In genomic region chr12:109944561-109944960, GRCh38 we compare ENCODE assay signal across 23 cellular contexts. TPM values are rescaled to one million over a fixed set of nuclear protein-coding genes. Genes with fewer than 3 reads are reported as not detected.
DNase-seq lines count a peak whose midpoint lies in the region; ATAC-seq and TF ChIP-seq lines count a peak whose summit lies in the region.
"Had no signal": no experiment of that assay in that cellular context is flagged by ENCODE, and none has a peak within 500 bp of the region (broad histone marks: within the 10 kb centered on the region; RNA-seq: fewer than 3 reads in every experiment).

No MANE protein-coding gene starts in this region.

- H3K4me1 ChIP-seq in heart right ventricle, result peaks cover 0 to 58% (median 52%) of the 10 kb centered on the region in 9 donors
- H3K4me1 ChIP-seq in naive thymus-derived CD4-positive, alpha-beta T cell (ENCODE audit: control insufficient read depth in 2 of 2, insufficient read depth in 2 of 2, low read length in 2 of 2), result peaks cover 0 to 17% of the 10 kb centered on the region in 2 donors
- H3K4me1 ChIP-seq: prostate gland had no signal

- TF ChIP-seq CTCF in heart right ventricle (IDR thresholded peaks at IDR 0.05) (no peak), WERI-Rb-1 (IDR thresholded peaks at IDR 0.05; ENCODE audit: low read depth, low read length) (no peak)

- H3K36me3 Mint-ChIP-seq in effector memory CD8-positive, alpha-beta T cell (ENCODE audit: insufficient read depth), result peaks cover 51% of the 10 kb centered on the region
- H3K36me3 Mint-ChIP-seq in naive thymus-derived CD4-positive, alpha-beta T cell, result peaks cover 10 to 36% (median 18%) of the 10 kb centered on the region in 5 donors
- peaks cover 39 to 47% of the 10 kb centered on the region in 2 donors for H3K36me3 Mint-ChIP-seq in stimulated activated naive B cell treated with anti-CD40 and anti-IgM and Interleukin-4, amounts not matched to agents 10 μg/mL and 1 μg/mL and 100 μg/mL, for 72 hours

- 66 to 71% methylated on average over 3 of the region's 3 CpGs for WGBS in heart right ventricle, 2 donors

- H3K27ac ChIP-seq in heart right ventricle, result peak overlapping the region in 6 of 10 donors; percentile 8 to 77 (median 50)
- H3K27ac ChIP-seq in naive thymus-derived CD4-positive, alpha-beta T cell (ENCODE audit: low read depth, low read length), result no peak overlapping the region
- no peak overlapping the region for H3K27ac ChIP-seq in WERI-Rb-1
- H3K27ac ChIP-seq: PC-9, prostate gland, SK-N-MC, suprapubic skin had no signal

- H3K36me3 ChIP-seq in heart right ventricle (peaks cover 0 to 95% (median 6%) of the 10 kb centered on the region in 9 donors), WERI-Rb-1 (peaks cover 17% of the 10 kb centered on the region)
- peaks cover 0 to 28% (median 7%) of the 10 kb centered on the region in 3 experiments for H3K36me3 ChIP-seq in naive thymus-derived CD4-positive, alpha-beta T cell (ENCODE audit: control insufficient read depth in 2 of 3, insufficient read depth in 3 of 3, low read length in 3 of 3)
- H3K36me3 ChIP-seq: prostate gland had no signal

- no peaks in the 10 kb centered on the region for H3K9me3 ChIP-seq in heart right ventricle
- H3K9me3 ChIP-seq in naive thymus-derived CD4-positive, alpha-beta T cell (ENCODE audit: control insufficient read depth in 2 of 3, low read length in 3 of 3), result no peaks in the 10 kb centered on the region
- H3K9me3 ChIP-seq in WERI-Rb-1 (ENCODE audit: severe bottlenecking), result no peaks in the 10 kb centered on the region
- H3K9me3 ChIP-seq: esophagus squamous epithelium, prostate gland, suprapubic skin had no signal

- CTCF ChIA-PET in naive thymus-derived CD4-positive, alpha-beta T cell (lab: Charles Lee), result no interaction called here

- no peaks in the 10 kb centered on the region for H3K27me3 Mint-ChIP-seq in effector memory CD8-positive, alpha-beta T cell
- H3K27me3 Mint-ChIP-seq in naive thymus-derived CD4-positive, alpha-beta T cell, result no peaks in the 10 kb centered on the region
- H3K27me3 Mint-ChIP-seq in stimulated activated naive B cell treated with anti-CD40 and anti-IgM and Interleukin-4, amounts not matched to agents 10 μg/mL and 1 μg/mL and 100 μg/mL, for 72 hours, result no peaks in the 10 kb centered on the region
- H3K27me3 Mint-ChIP-seq: naive B cell had no signal

- POLR2A ChIA-PET in naive thymus-derived CD4-positive, alpha-beta T cell (lab: Charles Lee), result no interaction called here

- no peak for ATAC-seq in heart right ventricle
- peak; percentile 56 for ATAC-seq in effector memory CD8-positive, alpha-beta T cell (replicated peaks)
- peak; percentile 49 for ATAC-seq in naive thymus-derived CD4-positive, alpha-beta T cell
- ATAC-seq in stimulated activated naive B cell treated with anti-CD40 and anti-IgM and Interleukin-4, amounts not matched to agents 10 μg/mL and 1 μg/mL and 100 μg/mL, for 72 hours (replicated peaks), result no peak
- no peak for ATAC-seq in HG03457 (IDR thresholded peaks at IDR 0.05; ENCODE audit: unreplicated experiment)

- peak overlapping the region; percentile 59 to 89 for H3K27ac Mint-ChIP-seq in effector memory CD8-positive, alpha-beta T cell
- peak overlapping the region in 2 of 9 donors; percentile 25 to 65 for H3K27ac Mint-ChIP-seq in naive thymus-derived CD4-positive, alpha-beta T cell
- H3K27ac Mint-ChIP-seq in stimulated activated naive B cell treated with anti-CD40 and anti-IgM and Interleukin-4, amounts not matched to agents 10 μg/mL and 1 μg/mL and 100 μg/mL, for 72 hours, result peak overlapping the region; percentile 56

- intact Hi-C loops in heart right ventricle (cut with DNase I), result loop anchor here in 1 of 10 donors (10.0 kb wide), 1 partner anchor 50 kb away; the partner anchor contains the start of genes ANKRD13A and GIT2
- intact Hi-C loops in cardiac septum (cut with DNase I), result no loop called here
- intact Hi-C loops in naive thymus-derived CD4-positive, alpha-beta T cell (cut with micrococcal nuclease), result no loop called here

- H3K4me3 ChIP-seq in heart right ventricle (no peak overlapping the region), WERI-Rb-1 (ENCODE audit: low read depth, low read length) (no peak overlapping the region)
- no peak overlapping the region for H3K4me3 ChIP-seq in naive thymus-derived CD4-positive, alpha-beta T cell (ENCODE audit: low read length)
- H3K4me3 ChIP-seq: esophagus squamous epithelium, PC-9, prostate gland, SK-N-MC, suprapubic skin had no signal

- H3K4me1 Mint-ChIP-seq in effector memory CD8-positive, alpha-beta T cell (ENCODE audit: low read depth in 2 of 2), result peaks cover 14 to 21% of the 10 kb centered on the region in 2 donors
- peaks cover 23 to 31% (median 29%) of the 10 kb centered on the region in 7 donors for H3K4me1 Mint-ChIP-seq in naive thymus-derived CD4-positive, alpha-beta T cell
- peaks cover 24 to 31% of the 10 kb centered on the region in 2 donors for H3K4me1 Mint-ChIP-seq in stimulated activated naive B cell treated with anti-CD40 and anti-IgM and Interleukin-4, amounts not matched to agents 10 μg/mL and 1 μg/mL and 100 μg/mL, for 72 hours

- H3K27me3 ChIP-seq in heart right ventricle (no peaks in the 10 kb centered on the region), WERI-Rb-1 (ENCODE audit: insufficient read depth, low read depth, severe bottlenecking) (no peaks in the 10 kb centered on the region)
- H3K27me3 ChIP-seq in naive thymus-derived CD4-positive, alpha-beta T cell (ENCODE audit: control insufficient read depth in 2 of 2, insufficient read depth in 2 of 2, low read length in 2 of 2), result no peaks in the 10 kb centered on the region
- H3K27me3 ChIP-seq: esophagus squamous epithelium, suprapubic skin had no signal

- DNase-seq in heart right ventricle (no peak), cardiac septum (ENCODE audit: low spot score) (no peak), D341Med (ENCODE audit: low spot score) (no peak), WERI-Rb-1 (no peak)
- no peak for DNase-seq in effector memory CD8-positive, alpha-beta T cell
- no peak for DNase-seq in naive thymus-derived CD4-positive, alpha-beta T cell
- no peak for DNase-seq in stimulated activated naive B cell treated with anti-CD40 and anti-IgM and Interleukin-4, amounts not matched to agents 10 μg/mL and 1 μg/mL and 100 μg/mL, for 72 hours
- DNase-seq: ACHN; activated CD4-positive, CD25-positive, alpha-beta regulatory T cell; activated effector memory CD4-positive, alpha-beta T cell treated with Interleukin-2 at 50 U/mL for 16 hours; esophagus squamous epithelium; naive B cell; NCI-H1417; NCI-H2171; NCI-H774; PC-9; stimulated activated CD4-positive, alpha-beta T cell treated with anti-CD3 and anti-CD28 coated beads, Interleukin-12 subunit alpha, Interleukin-12 subunit beta, amount 100 ng/mL, for 4 hours; stimulated activated CD8-positive, alpha-beta memory T cell treated with anti-CD3 and anti-CD28 coated beads, Interleukin-4, amount 100 ng/mL, for 48 hours had no signal

- peak overlapping the region in 1 of 2 donors; percentile 25 for H3K4me3 Mint-ChIP-seq in effector memory CD8-positive, alpha-beta T cell
- H3K4me3 Mint-ChIP-seq in naive thymus-derived CD4-positive, alpha-beta T cell, result no peak overlapping the region
- H3K4me3 Mint-ChIP-seq in stimulated activated naive B cell treated with anti-CD40 and anti-IgM and Interleukin-4, amounts not matched to agents 10 μg/mL and 1 μg/mL and 100 μg/mL, for 72 hours, result no peak overlapping the region
- H3K4me3 Mint-ChIP-seq: CD14-positive monocyte, naive B cell had no signal

- H3K9me3 Mint-ChIP-seq in effector memory CD8-positive, alpha-beta T cell, result no peaks in the 10 kb centered on the region
- H3K9me3 Mint-ChIP-seq in naive thymus-derived CD4-positive, alpha-beta T cell, result no peaks in the 10 kb centered on the region
- H3K9me3 Mint-ChIP-seq in stimulated activated naive B cell treated with anti-CD40 and anti-IgM and Interleukin-4, amounts not matched to agents 10 μg/mL and 1 μg/mL and 100 μg/mL, for 72 hours, result no peaks in the 10 kb centered on the region
- H3K9me3 Mint-ChIP-seq: CD14-positive monocyte, naive B cell had no signal

RNA-seq across cellular contexts. Expression of gene TCHP, which starts 44.5 kb away (rescaled TPM):
- total RNA-seq in heart right ventricle (10 to 100 TPM in 4 of 10 donors, 1 to 10 TPM in 6; 7.0 to 14.1 (median 9.1) TPM), cardiac septum (9.3 TPM)
- 10 to 100 TPM in 1 of 2 donors, 1 to 10 TPM in 1; 7.3 to 13.2 TPM for polyA plus RNA-seq in heart right ventricle
- 10 to 100 TPM; 21.7 to 40.0 (median 31.8) TPM for total RNA-seq in naive thymus-derived CD4-positive, alpha-beta T cell
- 10 to 100 TPM; 10.1 to 15.5 TPM for polyA plus RNA-seq in naive thymus-derived CD4-positive, alpha-beta T cell

RNA-seq across cellular contexts. Expression of gene GIT2, which starts 51.6 kb away (rescaled TPM):
- total RNA-seq in heart right ventricle (10 to 100 TPM; 31.7 to 44.9 (median 40.1) TPM), cardiac septum (31.2 TPM)
- polyA plus RNA-seq in heart right ventricle, result 10 to 100 TPM; 17.8 to 21.5 TPM
- total RNA-seq in naive thymus-derived CD4-positive, alpha-beta T cell, result 100 to 1,000 TPM in 3 of 5 experiments, 10 to 100 TPM in 2; 70.3 to 128 (median 109) TPM
- 10 to 100 TPM; 63.2 to 87.1 TPM for polyA plus RNA-seq in naive thymus-derived CD4-positive, alpha-beta T cell

RNA-seq across cellular contexts. Expression of gene ANKRD13A, which starts 54.7 kb away (rescaled TPM):
- total RNA-seq in heart right ventricle (10 to 100 TPM; 15.3 to 29.0 (median 18.6) TPM), cardiac septum (15.5 TPM)
- polyA plus RNA-seq in heart right ventricle, result 10 to 100 TPM; 14.0 to 25.7 TPM
- total RNA-seq in naive thymus-derived CD4-positive, alpha-beta T cell, result 10 to 100 TPM; 53.3 to 82.8 (median 67.0) TPM
- 10 to 100 TPM; 33.4 to 57.0 TPM for polyA plus RNA-seq in naive thymus-derived CD4-positive, alpha-beta T cell

Comparison
In these comparisons a context has a peak if more than half of its experiments do, and no peak if none do; other contexts are left out.
1. ATAC-seq: peak in effector memory CD8-positive, alpha-beta T cell (single experiment) and naive thymus-derived CD4-positive, alpha-beta T cell (single experiment); none in heart right ventricle (0 of 8), stimulated activated naive B cell treated with anti-CD40 and anti-IgM and Interleukin-4, amounts not matched to agents 10 μg/mL and 1 μg/mL and 100 μg/mL, for 72 hours (0 of 2) and HG03457 (single experiment).
2. H3K27ac ChIP-seq: peak in heart right ventricle (6 of 10); none in naive thymus-derived CD4-positive, alpha-beta T cell (single experiment) and WERI-Rb-1 (single experiment).